ENCODE assay signal across 8 cellular contexts in the genomic region with DNA sequence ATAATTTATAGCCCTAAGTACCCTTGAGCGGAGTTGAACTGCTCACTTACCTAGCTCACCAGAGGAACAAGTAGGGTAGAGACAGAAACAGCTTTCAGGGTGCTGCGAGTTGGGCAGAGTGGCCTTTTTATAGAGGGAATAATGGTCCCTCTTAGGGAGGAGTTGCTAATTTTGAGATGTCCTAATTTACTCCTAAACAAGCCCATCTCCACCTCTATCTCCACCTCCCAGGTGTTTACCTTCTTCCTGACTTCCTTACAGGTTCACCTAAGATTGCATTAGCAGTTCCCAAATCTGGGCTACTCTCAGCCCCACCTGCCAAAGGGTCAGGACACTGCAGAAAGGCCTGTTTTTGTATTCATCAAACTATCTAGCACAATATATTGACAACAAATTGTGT. TPM values are rescaled to one million over a fixed set of nuclear protein-coding genes. Genes with fewer than 3 reads are reported as not detected.
"Had no signal": no experiment of that assay in that cellular context is flagged by ENCODE, and none has a peak within 500 bp of the region (broad histone marks: within the 10 kb centered on the region; RNA-seq: fewer than 3 reads in every experiment).

A gene (minus strand): TSS at position 101 of the 400 bp plus-strand sequence. CDS start 940 bp downstream, outside the sequence.

- FAIRE-seq: HepG2, HTR-8/SVneo, K562 had no signal

- H3K4me3 ChIP-seq: K562 had no signal

- H3K27ac ChIP-seq: HL-60 had no signal

- H3K4me1 Mint-ChIP-seq: IgD-negative memory B cell had no signal

- DNase-seq: IMR-90 had no signal

- H3K4me3 Mint-ChIP-seq: IgD-negative memory B cell had no signal

- ATAC-seq: HepG2, K562 had no signal

- H3K27ac Mint-ChIP-seq: IgD-negative memory B cell had no signal

RNA-seq across cellular contexts. Expression of the gene that starts here (rescaled TPM):
- total RNA-seq: HepG2, HT-29, HT1080, IMR-90, K562 had no signal
- polyA plus RNA-seq: HepG2, IgD-negative memory B cell, K562 had no signal
